ENCODE assay signal across 8 cellular contexts in the genomic region with DNA sequence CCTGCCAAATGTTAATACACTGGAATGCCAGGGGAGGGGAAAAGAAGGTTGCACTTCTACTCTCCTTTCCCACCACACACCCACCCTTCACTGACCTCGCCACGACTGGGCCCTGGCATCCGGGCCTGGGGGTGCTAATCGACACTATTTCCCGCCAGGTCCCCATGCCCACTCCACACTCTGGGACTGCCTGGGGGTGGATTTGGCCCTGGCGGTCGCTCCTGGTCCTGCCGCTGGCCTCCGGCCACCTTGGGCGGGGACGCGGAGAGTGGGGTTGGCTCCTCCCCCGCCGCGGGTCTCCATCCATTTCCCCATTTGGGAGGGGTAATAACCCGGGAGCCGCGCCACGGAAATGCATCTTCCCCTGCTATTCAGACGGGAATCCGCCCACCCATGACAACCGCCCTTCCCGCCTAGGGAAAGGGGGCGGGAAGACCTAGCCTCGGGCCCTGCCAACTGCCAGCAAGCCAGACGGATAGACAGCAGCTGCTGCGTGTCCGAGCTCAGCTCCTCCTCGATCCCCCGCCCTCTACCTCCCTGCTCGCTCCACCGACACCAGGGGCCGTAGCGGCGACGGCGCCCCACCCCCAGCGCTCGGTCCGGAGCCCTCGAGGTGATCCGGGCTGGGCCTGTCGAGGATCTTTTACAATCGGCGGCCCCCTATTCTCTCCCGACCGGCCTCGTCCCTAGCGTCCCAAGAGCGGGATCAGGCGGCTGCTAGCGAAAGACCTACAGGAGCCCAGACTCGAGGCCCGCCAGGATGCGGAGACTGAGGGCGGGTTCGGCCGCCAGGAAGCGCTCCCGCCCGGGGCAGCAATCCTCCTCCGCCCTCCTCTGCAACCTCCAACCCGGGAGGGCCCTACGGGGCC.
A peak's percentile ranks its signal among the peaks of the same experiment; 100 is the strongest.
DNase-seq lines count a peak whose midpoint lies in the region; ATAC-seq and TF ChIP-seq lines count a peak whose summit lies in the region.

No MANE protein-coding gene starts in this region.

- BruUV-seq in OCI-LY7 (replicated peaks; lab: Mats Ljungman, UMichigan) = no TSS peak

- TF ChIP-seq CTCF in HL-60 (IDR thresholded peaks at IDR 0.05; ENCODE audit: insufficient read depth, low read length) (no peak), OCI-LY7 (conservative IDR thresholded peaks at IDR 0.05; ENCODE audit: low read length) (no peak), thyroid gland (IDR thresholded peaks at IDR 0.05) (peak; percentile 12 to 51 (median 44))

- no peaks in the 10 kb centered on the region for H3K36me3 ChIP-seq in OCI-LY7 (ENCODE audit: insufficient read depth, low read length)
- H3K36me3 ChIP-seq in muscle layer of duodenum (ENCODE audit: control insufficient read depth in 1 of 2, insufficient read depth in 2 of 2, low read length in 2 of 2) = no peaks in the 10 kb centered on the region
- H3K36me3 ChIP-seq in thyroid gland = no peaks in the 10 kb centered on the region

- H3K9me2 ChIP-seq in OCI-LY7 (ENCODE audit: insufficient read depth, low read length) = no peaks in the 10 kb centered on the region

- DNase-seq in COLO829 (ENCODE audit: low spot score) = peak; percentile 25
- DNase-seq in HL-60 (ENCODE audit: low read depth in 1 of 2, low spot score in 1 of 2) = no peak
- no peak for DNase-seq in OCI-LY7 (ENCODE audit: low spot score)
- DNase-seq in activated gamma-delta T cell treated with Interleukin-2 at 50 U/mL for 16 hours = peak; percentile 14
- peak; percentile 65 for DNase-seq in fibroblast of peridontal ligament (ENCODE audit: extremely low read depth)
- DNase-seq in thyroid gland = peak; percentile 86

- no peak overlapping the region for H3K27ac ChIP-seq in HL-60 (replicated peaks)
- no peak overlapping the region for H3K27ac ChIP-seq in OCI-LY7 (ENCODE audit: low read depth, low read length, poor library complexity, severe bottlenecking)
- H3K27ac ChIP-seq in muscle layer of duodenum (ENCODE audit: low read length) = peak overlapping the region; percentile 92
- H3K27ac ChIP-seq in thyroid gland = peak overlapping the region; percentile 77 to 92 (median 88)

- POLR2A ChIA-PET in OCI-LY7 (lab: Charles Lee) = no interaction called here

- H4K20me1 ChIP-seq in OCI-LY7 (ENCODE audit: insufficient read depth, low read length) = no peaks in the 10 kb centered on the region

- TF ChIP-seq POLR2A in thyroid gland (IDR thresholded peaks at IDR 0.05) = peak in 1 of 2 donors; percentile 56

- H3K4me1 ChIP-seq in OCI-LY7 (ENCODE audit: insufficient read depth, low read length, poor library complexity, severe bottlenecking) = no peaks in the 10 kb centered on the region
- no peaks in the 10 kb centered on the region for H3K4me1 ChIP-seq in muscle layer of duodenum (ENCODE audit: control insufficient read depth in 1 of 2, insufficient read depth in 2 of 2, low read length in 2 of 2)
- H3K4me1 ChIP-seq in thyroid gland = peaks cover 0 to 4% of the 10 kb centered on the region in 2 donors

- CTCF ChIA-PET in OCI-LY7 (lab: Charles Lee; ENCODE audit: unreplicated experiment) = no interaction called here

- 0% methylated on average over 3 of the region's 64 CpGs; no CpG with 5 or more reads in 1 of the 2 donors for WGBS in thyroid gland, 2 donors

- no peaks in the 10 kb centered on the region for H3K79me2 ChIP-seq in OCI-LY7 (ENCODE audit: insufficient read depth, low read depth, low read length)

- H2AFZ ChIP-seq in OCI-LY7 (ENCODE audit: low read length) = no peak overlapping the region; the same call in 1 of the 2 replicates

- peak; percentile 77 for ATAC-seq in GM19455 (IDR thresholded peaks at IDR 0.05; ENCODE audit: unreplicated experiment)

- H3K4me3 ChIP-seq in HL-60 (replicated peaks; ENCODE audit: insufficient read depth, low read length) (peak overlapping the region; percentile 41), OCI-LY7 (ENCODE audit: low read depth, low read length, poor library complexity, severe bottlenecking) (peak overlapping the region; percentile 24), muscle layer of duodenum (ENCODE audit: low read depth in 1 of 2, low read length in 2 of 2) (peak overlapping the region; percentile 59 to 60), thyroid gland (replicated peaks in 1 of 3) (peak overlapping the region in 2 of 3 donors; percentile 32 to 37)

- H3K9me3 ChIP-seq in OCI-LY7 (ENCODE audit: low read length) (no peaks in the 10 kb centered on the region), muscle layer of duodenum (ENCODE audit: control insufficient read depth in 1 of 2, low read length in 2 of 2) (no peaks in the 10 kb centered on the region), thyroid gland (no peaks in the 10 kb centered on the region)

- intact Hi-C loops in OCI-LY7 (cut with micrococcal nuclease; ENCODE audit: unreplicated experiment) = no loop called here
- intact Hi-C loops in thyroid gland (cut with DNase I) = loop anchor here (10.0 kb wide), 1 partner anchor 112 kb away; a partner anchor contains a TSS

- peak overlapping the region; percentile 52; the same call in 1 of the 2 replicates for H3K4me2 ChIP-seq in OCI-LY7 (ENCODE audit: low read length)

- H3K27me3 ChIP-seq in HL-60 (ENCODE audit: insufficient read depth, poor library complexity, severe bottlenecking) (no peaks in the 10 kb centered on the region), muscle layer of duodenum (ENCODE audit: low read depth, low read length) (no peaks in the 10 kb centered on the region), thyroid gland (no peaks in the 10 kb centered on the region)

Comparison
In these comparisons a context has a peak if more than half of its experiments do, and no peak if none do; other contexts are left out.
1. DNase-seq: peak in COLO829 (single experiment), activated gamma-delta T cell treated with Interleukin-2 at 50 U/mL for 16 hours (single experiment), fibroblast of peridontal ligament (single experiment) and thyroid gland (2 of 2); none in HL-60 (0 of 2) and OCI-LY7 (single experiment).
2. H3K27ac ChIP-seq: peak in muscle layer of duodenum (single experiment) and thyroid gland (3 of 3); none in HL-60 (single experiment) and OCI-LY7 (single experiment).
3. CTCF ChIP-seq: peak in thyroid gland (6 of 6); none in HL-60 (single experiment) and OCI-LY7 (single experiment).
4. Peak in every context shown above with its lines, with median percentiles within 50 percentile points of each other: H3K4me3 ChIP-seq.